24 cellular contexts compared by ENCODE assay signal in the genomic region with DNA sequence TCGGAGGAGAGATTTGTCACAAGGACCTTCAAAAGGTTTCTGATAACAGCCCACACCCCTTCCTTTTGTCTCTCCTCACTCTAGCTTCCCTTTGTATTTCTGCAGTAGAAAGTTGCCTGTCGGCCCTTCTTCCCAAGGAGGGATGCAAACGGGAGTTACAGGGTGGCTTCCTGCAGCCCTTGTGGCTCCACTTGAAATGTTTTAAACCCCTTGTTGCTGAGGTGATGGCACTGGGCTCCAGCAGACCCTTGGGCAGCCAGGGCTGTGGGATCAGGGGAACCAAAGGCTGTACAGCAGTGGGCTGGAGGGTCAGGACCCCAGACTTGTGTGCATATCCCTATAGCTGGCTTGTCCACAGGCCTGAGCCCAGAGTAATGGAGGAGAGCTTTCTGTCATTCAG.
"Had no signal": no experiment of that assay in that cellular context is flagged by ENCODE, and none has a peak within 500 bp of the region (broad histone marks: within the 10 kb centered on the region; RNA-seq: fewer than 3 reads in every experiment).

No MANE protein-coding gene starts in this region.

- H3K27ac ChIP-seq: esophagus squamous epithelium, heart right ventricle, left lung, neural progenitor cell, parathyroid adenoma, right lobe of liver, suprapubic skin, transverse colon, upper lobe of right lung, uterus had no signal

- DNase-seq: cortex of kidney; effector CD4-positive, alpha-beta T cell; esophagus squamous epithelium; foreskin melanocyte; glutamatergic neuron; heart right ventricle; hippocampal formation; left cardiac atrium; left lung; mesenchymal stem cell; mucosa of descending colon; naive B cell; right lobe of liver; small intestine; stimulated activated CD4-positive, alpha-beta T cell treated with anti-CD3 and anti-CD28 coated beads, Interleukin-15, amount 100 ng/mL, for 24 hours; stimulated activated CD4-positive, alpha-beta T cell treated with anti-CD3 and anti-CD28 coated beads, Interleukin-2, amount 100 ng/mL, for 48 hours; stimulated activated naive CD4-positive, alpha-beta T cell; stimulated activated naive CD8-positive, alpha-beta T cell treated with anti-CD3 and anti-CD28 coated beads, Interleukin-15, amount 100 ng/mL, for 72 hours; transverse colon; upper lobe of right lung; uterus had no signal

- H3K4me1 ChIP-seq: esophagus squamous epithelium, left lung, neural progenitor cell, parathyroid adenoma, right lobe of liver, suprapubic skin, transverse colon, upper lobe of right lung, uterus had no signal

- H3K36me3 ChIP-seq: neural progenitor cell, uterus had no signal

- H3K27me3 ChIP-seq: esophagus squamous epithelium, heart right ventricle, left lung, neural progenitor cell, right lobe of liver, suprapubic skin, transverse colon, upper lobe of right lung, uterus had no signal

- H3K9me3 ChIP-seq: esophagus squamous epithelium, heart right ventricle, left lung, mucosa of descending colon, right lobe of liver, suprapubic skin, transverse colon, upper lobe of right lung, uterus had no signal

- H3K4me3 ChIP-seq: esophagus squamous epithelium, heart right ventricle, left lung, mucosa of descending colon, neural progenitor cell, right lobe of liver, suprapubic skin, transverse colon, upper lobe of right lung, uterus had no signal

- ATAC-seq: heart right ventricle; left cardiac atrium; left lung; mucosa of descending colon; right lobe of liver; stimulated activated naive CD8-positive, alpha-beta T cell treated with anti-CD3 and anti-CD28 coated beads, Interleukin-15, amount 100 ng/mL, for 72 hours; upper lobe of right lung had no signal
